9 cellular contexts compared by ENCODE assay signal in genomic region chr13:24270639-24271131, GRCh38. TPM values are rescaled to one million over a fixed set of nuclear protein-coding genes. Genes with fewer than 3 reads are reported as not detected.
DNase-seq lines count a peak whose midpoint lies in the region; ATAC-seq and TF ChIP-seq lines count a peak whose summit lies in the region.
"Had no signal": no experiment of that assay in that cellular context is flagged by ENCODE, and none has a peak within 500 bp of the region (broad histone marks: within the 10 kb centered on the region; RNA-seq: fewer than 3 reads in every experiment).

No MANE protein-coding gene starts in this region.

- 1% methylated on average over 10 of the region's 10 CpGs for WGBS in right cardiac atrium

- ATAC-seq in HG02943 (IDR thresholded peaks at IDR 0.05; ENCODE audit: low read depth, unreplicated experiment): peak; percentile 46
- peak; percentile 77 to 82 for ATAC-seq in right cardiac atrium

- peak overlapping the region; percentile 83 for H3K27ac ChIP-seq in right cardiac atrium (ENCODE audit: low read length)
- H3K27ac ChIP-seq: 22Rv1 had no signal

- intact Hi-C loops in right cardiac atrium (cut with DNase I): no loop called here

- peaks cover 7% of the 10 kb centered on the region for H3K4me1 ChIP-seq in right cardiac atrium (ENCODE audit: control insufficient read depth, insufficient read depth, low read length)

- H3K9me3 ChIP-seq in right cardiac atrium (ENCODE audit: control insufficient read depth, low read length): no peaks in the 10 kb centered on the region

- no peaks in the 10 kb centered on the region for H3K27me3 ChIP-seq in right cardiac atrium (ENCODE audit: control insufficient read depth, insufficient read depth)

- TF ChIP-seq CTCF in retinal pigment epithelial cell (conservative IDR thresholded peaks at IDR 0.05; ENCODE audit: low read depth, low read length): no peak

- peak; percentile 34 for DNase-seq in NCI-H2227 (lab: John Stamatoyannopoulos, UW; ENCODE audit: unreplicated experiment)
- no peak for DNase-seq in NCI-H2227 treated with DMSO at 0.1 percent for 48 hours (lab: John Stamatoyannopoulos, UW)
- peak; percentile 48 for DNase-seq in RPMI8226
- peak; percentile 53 for DNase-seq in amniotic epithelial cell (ENCODE audit: low read depth)
- DNase-seq in right cardiac atrium: peak; percentile 80 to 88 (median 84)
- peak; percentile 33 for DNase-seq in retinal pigment epithelial cell (ENCODE audit: low read depth)
- DNase-seq in NCI-H82 treated with DMSO at 0.1 percent for 48 hours (lab: John Stamatoyannopoulos, UW; ENCODE audit: unreplicated experiment): no peak

- H3K4me3 ChIP-seq in right cardiac atrium (ENCODE audit: low read length) (peak overlapping the region; percentile 66), retinal pigment epithelial cell (ENCODE audit: low read length) (peak overlapping the region; percentile 58)

RNA-seq across cellular contexts. Expression of gene C1QTNF9, which starts 38.7 kb away (rescaled TPM):
- total RNA-seq in right cardiac atrium: 1 to 10 TPM in 1 of 4 donors, under 1 TPM in 3; 0.12 to 1.1 (median 0.49) TPM
- polyA plus RNA-seq in right cardiac atrium: 1.8 TPM

Comparison
In these comparisons a context has a peak if more than half of its experiments do, and no peak if none do; other contexts are left out.
1. DNase-seq: peak in NCI-H2227 (single experiment), RPMI8226 (single experiment), amniotic epithelial cell (single experiment), right cardiac atrium (3 of 3) and retinal pigment epithelial cell (single experiment); none in NCI-H2227 treated with DMSO at 0.1 percent for 48 hours (single experiment) and NCI-H82 treated with DMSO at 0.1 percent for 48 hours (single experiment).